ENCODE assay signal across 25 cellular contexts in the genomic region with DNA sequence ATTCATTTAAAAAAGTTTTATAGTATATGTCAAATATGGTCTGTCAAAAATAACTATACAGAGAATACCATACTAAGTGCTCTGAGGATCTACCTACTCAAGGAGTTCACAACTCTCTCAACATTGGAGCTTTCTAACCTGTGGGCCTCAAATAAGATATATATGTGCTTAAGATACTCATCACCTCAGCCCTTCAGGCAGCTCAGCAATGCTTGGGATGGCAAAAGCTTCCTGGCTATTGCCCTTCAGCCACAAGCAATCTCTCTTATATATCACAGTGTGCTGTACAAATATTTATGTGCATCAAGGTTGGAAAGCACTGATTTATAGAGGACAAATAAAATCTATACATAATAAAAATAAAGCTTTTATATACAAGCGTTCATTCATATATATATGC.
"Had no signal": no experiment of that assay in that cellular context is flagged by ENCODE, and none has a peak within 500 bp of the region (broad histone marks: within the 10 kb centered on the region; RNA-seq: fewer than 3 reads in every experiment).

No MANE protein-coding gene starts in this region.

- H3K4me3 Mint-ChIP-seq: dendritic cell treated with granulocyte-macrophage colony-stimulating factor and Interleukin-4, amounts not matched to agents 40 ng/mL and 50 ng/mL, for 4 days; effector memory CD8-positive, alpha-beta T cell; endodermal cell had no signal

- H3K27me3 Mint-ChIP-seq: dendritic cell treated with granulocyte-macrophage colony-stimulating factor and Interleukin-4, amounts not matched to agents 40 ng/mL and 50 ng/mL, for 4 days; effector memory CD8-positive, alpha-beta T cell had no signal

- H3K9me3 ChIP-seq: colonic mucosa, esophagus muscularis mucosa, esophagus squamous epithelium, gastrocnemius medialis, gastroesophageal sphincter, heart left ventricle, heart right ventricle had no signal

- H3K36me3 ChIP-seq: colonic mucosa had no signal

- H3K27me3 ChIP-seq: colonic mucosa, dorsolateral prefrontal cortex, esophagus muscularis mucosa, esophagus squamous epithelium, foreskin keratinocyte, gastrocnemius medialis, gastroesophageal sphincter, heart left ventricle, heart right ventricle, hepatocyte had no signal

- H3K4me1 ChIP-seq: colonic mucosa, esophagus muscularis mucosa, esophagus squamous epithelium, gastrocnemius medialis, heart left ventricle, heart right ventricle had no signal

- DNase-seq: colonic mucosa; cortex of kidney; dermis blood vessel endothelial cell; dorsolateral prefrontal cortex; effector CD4-positive, alpha-beta T cell; effector CD8-positive, alpha-beta T cell; effector memory CD4-positive, alpha-beta T cell; effector memory CD8-positive, alpha-beta T cell; endodermal cell; erythroblast; esophagus squamous epithelium; foreskin fibroblast; foreskin keratinocyte; foreskin melanocyte; gastrocnemius medialis; glutamatergic neuron; head of caudate nucleus; heart left ventricle; heart right ventricle had no signal

- H3K27ac ChIP-seq: colonic mucosa, coronary artery, dorsolateral prefrontal cortex, epithelial cell of prostate, esophagus muscularis mucosa, esophagus squamous epithelium, foreskin keratinocyte, gastrocnemius medialis, gastroesophageal sphincter, heart left ventricle, heart right ventricle, hepatocyte had no signal

- H3K27ac Mint-ChIP-seq: dendritic cell treated with granulocyte-macrophage colony-stimulating factor and Interleukin-4, amounts not matched to agents 40 ng/mL and 50 ng/mL, for 4 days; effector memory CD8-positive, alpha-beta T cell; endodermal cell had no signal

- H3K9me3 Mint-ChIP-seq: dendritic cell treated with granulocyte-macrophage colony-stimulating factor and Interleukin-4, amounts not matched to agents 40 ng/mL and 50 ng/mL, for 4 days; effector memory CD8-positive, alpha-beta T cell; endodermal cell had no signal

- H3K4me3 ChIP-seq: colonic mucosa, coronary artery, dorsolateral prefrontal cortex, esophagus muscularis mucosa, esophagus squamous epithelium, gastrocnemius medialis, gastroesophageal sphincter, heart left ventricle, heart right ventricle, hepatocyte had no signal
